Comparison of ENCODE assay signal across 8 cellular contexts in genomic region chr9:128851779-128852600, GRCh38. TPM values are rescaled to one million over a fixed set of nuclear protein-coding genes. Genes with fewer than 3 reads are reported as not detected.
A peak's percentile ranks its signal among the peaks of the same experiment; 100 is the strongest.
DNase-seq lines count a peak whose midpoint lies in the region; ATAC-seq, FAIRE-seq and TF ChIP-seq lines count a peak whose summit lies in the region.
"Not testable (repeated sequence)": the region's sequence is repeated elsewhere in the genome, so short reads cannot be mapped to it uniquely, and the experiment has no call there.

No MANE protein-coding gene starts in this region.

- CTCF ChIA-PET in SK-N-SH (lab: Yijun Ruan, JAX): interaction anchor here (0.7 to 6.1 kb wide), 19 partner anchors 8 to 175 kb away, joined by 3 to 73 read pairs (median 4); partner anchors contain the start of genes ENDOG, KYAT1 and LRRC8A

- WGBS in SK-N-SH (ENCODE audit: low lambda C conversion rate): 65% methylated on average over 10 of the region's 10 CpGs
- 36% methylated on average over 10 of the region's 10 CpGs for WGBS in right lobe of liver (ENCODE audit: insufficient coverage, low coverage, low lambda C conversion rate, missing lambda C conversion rate)
- 76 to 81% (median 77%) methylated on average over 10 of the region's 10 CpGs for WGBS in small intestine, 3 donors

- not testable (repeated sequence) for H4K20me1 ChIP-seq in GM23338 (replicated peaks; ENCODE audit: insufficient read depth); SK-N-SH (ENCODE audit: insufficient read depth)

- not testable (repeated sequence) for FAIRE-seq in small intestine (lab: Jason Lieb, UNC)

- not testable (repeated sequence) for H3K36me3 ChIP-seq in GM23338 (ENCODE audit: insufficient read depth); SK-N-SH (replicated peaks in 1 of 2; ENCODE audit: control insufficient read depth in 1 of 2, insufficient read depth in 2 of 2, low read length in 1 of 2); right lobe of liver; small intestine (ENCODE audit: control insufficient read depth in 2 of 2, insufficient read depth in 2 of 2, low read length in 2 of 2)

- not testable (repeated sequence) for TF ChIP-seq EP300 in SK-N-SH (IDR thresholded peaks at IDR 0.05; ENCODE audit: borderline replicate concordance in 1 of 2, low read depth in 1 of 2, low read length in 1 of 2)

- not testable (repeated sequence) for H2AFZ ChIP-seq in GM23338; SK-N-SH (ENCODE audit: low read depth)

- not testable (repeated sequence) for H3K9ac ChIP-seq in SK-N-SH

- H3K4me1 ChIP-seq in GM23338 (ENCODE audit: insufficient read depth); SK-N-SH (ENCODE audit: control insufficient read depth in 1 of 2, insufficient read depth in 2 of 2, low read depth in 1 of 2, low read length in 1 of 2); right lobe of liver; small intestine (ENCODE audit: control insufficient read depth in 2 of 2, insufficient read depth in 1 of 2, low read depth in 1 of 2, low read length in 1 of 2): not testable (repeated sequence)

- TF ChIP-seq POLR2A in right lobe of liver (IDR thresholded peaks at IDR 0.05): not testable (repeated sequence)

- TF ChIP-seq CTCF in C4-2B (conservative IDR thresholded peaks at IDR 0.05): peak; percentile 83
- TF ChIP-seq CTCF in GM23338 (conservative IDR thresholded peaks at IDR 0.05; ENCODE audit: low read depth in 2 of 2): peak; percentile 59 to 69
- peak; percentile 55 for TF ChIP-seq CTCF in SK-N-SH (IDR thresholded peaks at IDR 0.05)
- peak; percentile 46 for TF ChIP-seq CTCF in fibroblast of pulmonary artery (IDR thresholded peaks at IDR 0.05; ENCODE audit: low read length, missing control alignments)
- peak; percentile 59 to 69 (median 64) for TF ChIP-seq CTCF in right lobe of liver (IDR thresholded peaks at IDR 0.05)

- not testable (repeated sequence) for H3K4me3 ChIP-seq in GM23338; SK-N-SH (ENCODE audit: low read depth in 2 of 2, low read length in 1 of 2); fibroblast of pulmonary artery (replicated peaks; ENCODE audit: low read depth, low read length); right lobe of liver; small intestine (ENCODE audit: low read depth in 1 of 2, low read length in 2 of 2)

- not testable (repeated sequence) for H3K27ac ChIP-seq in C4-2B; GM23338 (ENCODE audit: low read depth); right lobe of liver; small intestine (ENCODE audit: low read depth in 1 of 2, low read length in 1 of 2)
- H3K27ac ChIP-seq in SK-N-SH (ENCODE audit: low read depth in 2 of 2, low read length in 1 of 2): peak overlapping the region in 1 of 2 experiments; percentile 69; a peak in 2 of 4 replicates

- H3K9me3 ChIP-seq in SK-N-SH; right lobe of liver; small intestine (ENCODE audit: control insufficient read depth, low read depth): not testable (repeated sequence)

- peaks cover 33% of the 10 kb centered on the region for H3K36me3 Mint-ChIP-seq in GM23338 (ENCODE audit: low read depth)

- intact Hi-C loops in right lobe of liver (cut with DNase I): not testable (repeated sequence)

- H3K4me3 Mint-ChIP-seq in GM23338: not testable (repeated sequence)

- not testable (repeated sequence) for H3K4me1 Mint-ChIP-seq in GM23338

- not testable (repeated sequence) for H3K27me3 Mint-ChIP-seq in GM23338 (ENCODE audit: insufficient read depth, low read depth, poor library complexity)

- H3K79me2 ChIP-seq in GM23338 (replicated peaks; ENCODE audit: insufficient read depth); SK-N-SH (ENCODE audit: insufficient read depth): not testable (repeated sequence)

- POLR2A ChIA-PET in SK-N-SH (lab: Yijun Ruan, JAX): interaction anchor here (1.0 kb wide), 1 partner anchor 23 kb away, joined by 3 read pairs; the partner anchor contains the start of gene SPOUT1

- DNase-seq in GM23338 (ENCODE audit: low spot score): peak; percentile 74
- peak; percentile 35 for DNase-seq in NCI-H2171 (lab: John Stamatoyannopoulos, UW)
- DNase-seq in SK-N-SH: not testable (repeated sequence)
- peak; percentile 46 for DNase-seq in astrocyte of the hippocampus (ENCODE audit: low read depth, low spot score)
- peak; percentile 67 for DNase-seq in fibroblast of pulmonary artery (ENCODE audit: low read depth)
- peak; percentile 26 to 64 (median 31) for DNase-seq in right lobe of liver
- peak; percentile 31 for DNase-seq in small intestine

- H3K27me3 ChIP-seq in GM23338 (ENCODE audit: insufficient read depth); SK-N-SH (ENCODE audit: insufficient read depth); right lobe of liver; small intestine (ENCODE audit: control insufficient read depth in 2 of 2, insufficient read depth in 2 of 2, low read length in 2 of 2): not testable (repeated sequence)

- not testable (repeated sequence) for H3K27ac Mint-ChIP-seq in GM23338

- H3K9me2 ChIP-seq in GM23338 (ENCODE audit: insufficient read depth); SK-N-SH: not testable (repeated sequence)

- peaks cover 28% of the 10 kb centered on the region for H3K9me3 Mint-ChIP-seq in GM23338

- peak; percentile 70 for ATAC-seq in GM23338
- peak; percentile 70 to 81 (median 78) for ATAC-seq in right lobe of liver

- TF ChIP-seq RAD21 in SK-N-SH (IDR thresholded peaks at IDR 0.05; ENCODE audit: low read length): peak; percentile 72

- H3F3A ChIP-seq in GM23338 (replicated peaks; ENCODE audit: low read depth); SK-N-SH (replicated peaks; ENCODE audit: insufficient read depth): not testable (repeated sequence)

- not testable (repeated sequence) for H3K4me2 ChIP-seq in GM23338, SK-N-SH

TF ChIP-seq in SK-N-SH, 30 proteins besides CTCF, POLR2A, EP300 and RAD21:
- peak; percentile 41; the same call in 1 of the 2 replicates for TF ChIP-seq SMC3 (IDR thresholded peaks at IDR 0.05; ENCODE audit: low read depth, low read length)
- TF ChIP-seq MXI1 (IDR thresholded peaks at IDR 0.05; ENCODE audit: low read depth, low read length): 0 out of 2 replicates have a peak, but pooled peaks have one; percentile 23
TF ChIP-seq in SK-N-SH: peak in this region for 2; not testable (repeated sequence) for 28.

RNA-seq across cellular contexts. Expression of gene SPOUT1, which starts 22.4 kb away (rescaled TPM):
- 34.8 and 50.9 TPM in 2 replicates for total RNA-seq in GM23338 (2014; rRNA removed; shearing (Covaris generic))
- polyA plus RNA-seq in GM23338 (2016; fragmentation: Nextera tagmentation; extraction: Ambion mirVana) (28.5 and 33.5 TPM in 2 replicates), SK-N-SH (2012; rRNA removed) (43.5 and 44.2 TPM in 2 replicates), small intestine (10 to 100 TPM; 21.0 to 25.1 (median 22.8) TPM)
- polyA plus RNA-seq in SK-N-SH (2012; cell fraction: cytosol; rRNA removed): 16.0 and 25.7 TPM in 2 replicates
- polyA plus RNA-seq in SK-N-SH (2012; cell fraction: nucleus; rRNA removed): 134 and 140 TPM in 2 replicates
- 10 to 100 TPM; 14.5 to 37.8 (median 24.5) TPM for total RNA-seq in right lobe of liver

RNA-seq across cellular contexts. Expression of gene KYAT1, which starts 29.8 kb away (rescaled TPM):
- total RNA-seq in GM23338 (2014; rRNA removed; shearing (Covaris generic)): 29.8 and 34.0 TPM in 2 replicates
- polyA plus RNA-seq in GM23338 (2016; fragmentation: Nextera tagmentation; extraction: Ambion mirVana) (23.0 and 26.1 TPM in 2 replicates), SK-N-SH (2012; rRNA removed) (9.4 and 13.3 TPM in 2 replicates), small intestine (1 to 10 TPM; 4.1 to 5.6 (median 4.9) TPM)
- polyA plus RNA-seq in SK-N-SH (2012; cell fraction: cytosol; rRNA removed): 5.8 and 7.4 TPM in 2 replicates
- 44.4 and 51.5 TPM in 2 replicates for polyA plus RNA-seq in SK-N-SH (2012; cell fraction: nucleus; rRNA removed)
- 10 to 100 TPM in 4 of 6 experiments, 1 to 10 TPM in 2; 7.2 to 12.7 (median 10.4) TPM for total RNA-seq in right lobe of liver

RNA-seq across cellular contexts. Expression of gene LRRC8A, which starts 29.9 kb away (rescaled TPM):
- total RNA-seq in GM23338 (2014; rRNA removed; shearing (Covaris generic)): 75.7 and 80.5 TPM in 2 replicates
- 35.3 and 37.3 TPM in 2 replicates for polyA plus RNA-seq in GM23338 (2016; fragmentation: Nextera tagmentation; extraction: Ambion mirVana)
- 28.6 and 30.4 TPM in 2 replicates for polyA plus RNA-seq in SK-N-SH (2012; rRNA removed)
- polyA plus RNA-seq in SK-N-SH (2012; cell fraction: cytosol; rRNA removed): 17.5 and 25.6 TPM in 2 replicates
- polyA plus RNA-seq in SK-N-SH (2012; cell fraction: nucleus; rRNA removed): 20.1 and 21.2 TPM in 2 replicates
- 10 to 100 TPM in 5 of 6 experiments, 1 to 10 TPM in 1; 8.6 to 46.1 (median 22.1) TPM for total RNA-seq in right lobe of liver
- 10 to 100 TPM in 1 of 3 donors, 1 to 10 TPM in 2; 4.1 to 28.4 (median 5.6) TPM for polyA plus RNA-seq in small intestine

RNA-seq across cellular contexts. Expression of gene ENDOG, which starts 33.7 kb away (rescaled TPM):
- 14.6 and 23.5 TPM in 2 replicates for total RNA-seq in GM23338 (2014; rRNA removed; shearing (Covaris generic))
- polyA plus RNA-seq in GM23338 (2016; fragmentation: Nextera tagmentation; extraction: Ambion mirVana) (15.1 and 19.2 TPM in 2 replicates), SK-N-SH (2012; rRNA removed) (22.2 and 26.6 TPM in 2 replicates), small intestine (10 to 100 TPM; 34.8 to 79.6 (median 79.4) TPM)
- polyA plus RNA-seq in SK-N-SH (2012; cell fraction: cytosol; rRNA removed): 12.0 and 18.7 TPM in 2 replicates
- polyA plus RNA-seq in SK-N-SH (2012; cell fraction: nucleus; rRNA removed): 13.7 and 23.5 TPM in 2 replicates
- 10 to 100 TPM; 22.4 to 50.1 (median 41.0) TPM for total RNA-seq in right lobe of liver
